In genomic region chr14:24032727-24033418, GRCh38 we compare ENCODE assay signal across 1 cellular context.
TF ChIP-seq lines count a peak whose summit lies in the region.

No MANE protein-coding gene starts in this region.

TF ChIP-seq in SK-N-SH, 30 proteins besides CTCF, POLR2A, EP300 and RAD21:
- TF ChIP-seq SIN3A (IDR thresholded peaks at IDR 0.05; ENCODE audit: borderline replicate concordance, low read depth, low read length) (no peak), USF2 (IDR thresholded peaks at IDR 0.05; ENCODE audit: borderline replicate concordance, low read depth, low read length) (no peak), SMC3 (IDR thresholded peaks at IDR 0.05; ENCODE audit: low read depth, low read length) (no peak), ELF1 (IDR thresholded peaks at IDR 0.05) (no peak), FOSL2 (IDR thresholded peaks at IDR 0.05; ENCODE audit: borderline replicate concordance, low read depth) (no peak), TCF12 (IDR thresholded peaks at IDR 0.05) (no peak), RXRA (IDR thresholded peaks at IDR 0.05; ENCODE audit: borderline replicate concordance, low read depth) (no peak), TAF1 (IDR thresholded peaks at IDR 0.05; ENCODE audit: borderline replicate concordance, low read depth, low read length) (no peak), NRF1 (IDR thresholded peaks at IDR 0.05; ENCODE audit: low read depth, low read length) (no peak)
